Comparison of ENCODE assay signal across 19 cellular contexts in the genomic region with DNA sequence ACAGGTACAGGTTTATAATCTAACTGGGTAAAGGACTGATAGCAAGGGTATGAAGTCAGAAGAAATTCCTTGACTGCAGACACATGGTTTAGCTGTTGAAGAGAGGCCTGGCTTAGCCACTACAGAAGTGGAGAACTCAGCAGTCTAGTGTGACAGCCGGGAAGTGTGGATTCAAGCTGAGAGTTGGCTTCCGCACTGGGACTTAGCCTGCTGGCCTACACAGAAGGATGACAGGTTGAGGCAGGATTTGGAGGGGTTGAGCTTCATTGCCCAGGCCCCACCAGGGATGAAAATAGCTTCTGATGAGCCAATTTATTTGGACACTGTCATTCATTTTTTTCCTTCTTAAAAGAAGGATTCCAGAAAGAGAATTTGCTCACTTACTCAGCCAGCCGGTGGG.
"Had no signal": no experiment of that assay in that cellular context is flagged by ENCODE, and none has a peak within 500 bp of the region (broad histone marks: within the 10 kb centered on the region; RNA-seq: fewer than 3 reads in every experiment).

No MANE protein-coding gene starts in this region.

- H3K9ac ChIP-seq: KMS-11, SK-N-SH had no signal

- DNase-seq: Kasumi-1, MV-4-11, NCI-H1048, NCI-H1105, NCI-H1436 treated with DMSO at 0.1 percent for 48 hours, NCI-H1694, NCI-H187 treated with DMSO at 0.1 percent for 48 hours, NCI-H2029 treated with DMSO at 0.1 percent for 48 hours, NCI-H510A, NCI-H524 treated with DMSO at 0.1 percent for 48 hours, NCI-H69, NCI-H774, SHP77, SK-N-SH had no signal

- H3K9me3 ChIP-seq: SK-N-SH had no signal

- ATAC-seq: K562 had no signal

- H3K27ac ChIP-seq: HL-60, KMS-11, RWPE1 had no signal

- FAIRE-seq: HTR-8/SVneo, K562 had no signal

- H3K4me3 ChIP-seq: K562 had no signal

- H3K4me2 ChIP-seq: KMS-11, SK-N-SH had no signal
